Comparison of ENCODE assay signal across 1 cellular context in the genomic region with DNA sequence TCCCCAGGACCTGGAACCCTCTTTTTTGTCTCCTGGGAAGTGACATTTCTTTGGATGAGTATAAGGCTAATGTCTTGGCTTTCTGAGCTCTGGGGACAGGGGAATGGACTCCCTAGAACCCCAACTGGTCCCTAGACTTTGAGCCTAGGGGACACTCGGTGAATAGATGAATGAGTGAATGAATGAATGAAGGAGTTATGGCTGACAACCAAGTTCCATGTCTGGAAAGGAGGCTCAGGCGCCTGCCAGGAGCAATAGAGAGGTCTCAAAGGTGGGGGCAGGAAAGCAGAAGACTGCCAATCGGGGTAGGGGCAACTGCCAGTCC.
A peak's percentile ranks its signal among the peaks of the same experiment; 100 is the strongest.
TF ChIP-seq lines count a peak whose summit lies in the region.

No MANE protein-coding gene starts in this region.

TF ChIP-seq in GM12878, 131 proteins besides CTCF, POLR2A, EP300 and RAD21:
- no peak for TF ChIP-seq KAT2A (conservative IDR thresholded peaks at IDR 0.05; ENCODE audit: control insufficient read depth, low read depth, low read length)
- TF ChIP-seq, protein P1, sequence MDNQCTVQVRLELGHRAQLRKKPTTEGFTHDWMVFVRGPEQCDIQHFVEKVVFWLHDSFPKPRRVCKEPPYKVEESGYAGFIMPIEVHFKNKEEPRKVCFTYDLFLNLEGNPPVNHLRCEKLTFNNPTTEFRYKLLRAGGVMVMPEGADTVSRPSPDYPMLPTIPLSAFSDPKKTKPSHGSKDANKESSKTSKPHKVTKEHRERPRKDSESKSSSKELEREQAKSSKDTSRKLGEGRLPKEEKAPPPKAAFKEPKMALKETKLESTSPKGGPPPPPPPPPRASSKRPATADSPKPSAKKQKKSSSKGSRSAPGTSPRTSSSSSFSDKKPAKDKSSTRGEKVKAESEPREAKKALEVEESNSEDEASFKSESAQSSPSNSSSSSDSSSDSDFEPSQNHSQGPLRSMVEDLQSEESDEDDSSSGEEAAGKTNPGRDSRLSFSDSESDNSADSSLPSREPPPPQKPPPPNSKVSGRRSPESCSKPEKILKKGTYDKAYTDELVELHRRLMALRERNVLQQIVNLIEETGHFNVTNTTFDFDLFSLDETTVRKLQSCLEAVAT (IDR thresholded peaks at IDR 0.05) = 0 out of 2 replicates have a peak, but pooled peaks have one; percentile 33
- TF ChIP-seq MXI1 (IDR thresholded peaks at IDR 0.05; ENCODE audit: low read depth, low read length) = 0 out of 2 replicates have a peak, but pooled peaks have one; percentile 26
- peak; percentile 96 for TF ChIP-seq ZNF24 (IDR thresholded peaks at IDR 0.05)
- 0 out of 2 replicates have a peak, but pooled peaks have one; percentile 3 for TF ChIP-seq CREB1 (IDR thresholded peaks at IDR 0.05; ENCODE audit: low read depth)
- TF ChIP-seq MYB (IDR thresholded peaks at IDR 0.05; ENCODE audit: borderline replicate concordance, low read depth, low read length) = no peak
- TF ChIP-seq CHD4 (IDR thresholded peaks at IDR 0.05) = no peak
- no peak for TF ChIP-seq TCF3 (IDR thresholded peaks at IDR 0.05; ENCODE audit: borderline replicate concordance, insufficient read depth, low read depth, low read length)
